1 cellular context compared by ENCODE assay signal in genomic region chr22:44256860-44257560, GRCh38.
TF ChIP-seq lines count a peak whose summit lies in the region.

No MANE protein-coding gene starts in this region.

TF ChIP-seq in WTC11, 78 proteins besides CTCF, POLR2A, EP300 and RAD21 (continued from another document):
- no peak for TF ChIP-seq ZSCAN18 (CRISPR knock-in tag; IDR thresholded peaks at IDR 0.05)
- no peak for TF ChIP-seq FOXP4 (CRISPR knock-in tag; IDR thresholded peaks at IDR 0.05)
- TF ChIP-seq NFE2L1 (CRISPR knock-in tag; IDR thresholded peaks at IDR 0.05): no peak
